31 cellular contexts compared by ENCODE assay signal in the genomic region with DNA sequence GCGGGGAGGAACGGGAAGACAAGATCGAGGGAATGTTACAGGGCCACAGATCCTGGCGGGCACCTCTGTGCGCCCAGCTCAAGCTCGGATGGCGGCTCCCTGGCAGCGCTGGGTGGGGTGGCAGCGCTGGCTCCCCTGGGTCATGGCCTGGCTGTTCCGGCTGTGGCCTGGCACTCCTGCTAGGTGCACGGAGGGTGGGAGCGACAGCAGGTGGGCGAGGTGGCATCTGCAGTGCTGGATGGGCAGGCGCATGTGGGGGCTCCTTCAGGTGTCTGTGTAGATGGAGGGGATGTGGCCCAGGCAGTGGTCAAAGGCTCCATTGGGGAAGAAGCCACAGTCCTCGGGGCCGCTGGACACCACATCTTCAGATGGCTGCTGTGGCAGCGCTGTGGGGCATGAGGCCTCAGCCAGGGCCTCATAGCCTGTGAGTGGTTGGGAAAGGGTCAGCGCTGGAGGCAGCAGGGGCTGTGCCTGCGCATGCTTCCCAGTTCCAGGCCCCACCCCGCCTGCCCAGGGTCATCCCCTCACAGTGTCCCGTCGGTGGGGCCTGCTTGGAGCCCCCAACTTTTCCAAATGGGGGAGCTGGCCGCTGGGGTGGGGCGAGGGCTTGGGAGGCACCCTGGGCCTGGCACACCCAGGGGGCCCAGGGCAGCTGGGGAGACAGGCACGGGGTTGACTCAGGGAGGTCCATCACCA. TPM values are rescaled to one million over a fixed set of nuclear protein-coding genes. Genes with fewer than 3 reads are reported as not detected.
"Had no signal": no experiment of that assay in that cellular context is flagged by ENCODE, and none has a peak within 500 bp of the region (broad histone marks: within the 10 kb centered on the region; RNA-seq: fewer than 3 reads in every experiment).

No MANE protein-coding gene starts in this region.

- H3K27ac ChIP-seq: coronary artery, dorsolateral prefrontal cortex, epithelial cell of prostate, esophagus squamous epithelium, gastrocnemius medialis, heart right ventricle, lower lobe of right lung had no signal

- H3K4me3 Mint-ChIP-seq: effector memory CD8-positive, alpha-beta T cell; endodermal cell; mesothelial cell of epicardium had no signal

- H3K27ac Mint-ChIP-seq: mesothelial cell of epicardium had no signal

- ATAC-seq: effector memory CD8-positive, alpha-beta T cell; esophagus mucosa; gastrocnemius medialis; heart right ventricle; left colon; left lobe of liver; left ventricle myocardium superior; lower lobe of right lung; mucosa of descending colon had no signal

- H3K4me3 ChIP-seq: coronary artery, dorsolateral prefrontal cortex, esophagus squamous epithelium, gastrocnemius medialis, heart right ventricle, lower lobe of right lung, mucosa of descending colon had no signal

- H3K36me3 Mint-ChIP-seq: mesothelial cell of epicardium had no signal

- DNase-seq: dermis blood vessel endothelial cell; dorsolateral prefrontal cortex; effector CD4-positive, alpha-beta T cell; effector memory CD8-positive, alpha-beta T cell; endodermal cell; erythroblast; esophagus squamous epithelium; foreskin fibroblast; foreskin melanocyte; gastrocnemius medialis; glutamatergic neuron; head of caudate nucleus; hippocampal formation; left colon; left ventricle myocardium superior; lower lobe of right lung; mesenchymal stem cell; mucosa of descending colon had no signal

- H3K36me3 ChIP-seq: esophagus squamous epithelium, gastrocnemius medialis, heart right ventricle, lower lobe of right lung had no signal

- H3K9me3 ChIP-seq: esophagus squamous epithelium, gastrocnemius medialis, heart right ventricle, lower lobe of right lung, mucosa of descending colon had no signal

- H3K9me3 Mint-ChIP-seq: effector memory CD8-positive, alpha-beta T cell; endodermal cell; mesothelial cell of epicardium had no signal

- H3K4me1 ChIP-seq: gastrocnemius medialis, lower lobe of right lung had no signal

- H3K27me3 ChIP-seq: gastrocnemius medialis had no signal

RNA-seq across cellular contexts. Expression of a gene that starts 47.3 kb away (rescaled TPM):
- total RNA-seq: cerebellum, dermis blood vessel endothelial cell, endodermal cell, esophagus mucosa, esophagus squamous epithelium, gastrocnemius medialis, glomerular endothelial cell, heart right ventricle, kidney epithelial cell, left colon, left lobe of liver, left ventricle myocardium superior, lower leg skin, lower lobe of right lung, lung microvascular endothelial cell, mesenteric fat pad, mesothelial cell of epicardium, mucosa of descending colon, myocyte had no signal
